In the genomic region with DNA sequence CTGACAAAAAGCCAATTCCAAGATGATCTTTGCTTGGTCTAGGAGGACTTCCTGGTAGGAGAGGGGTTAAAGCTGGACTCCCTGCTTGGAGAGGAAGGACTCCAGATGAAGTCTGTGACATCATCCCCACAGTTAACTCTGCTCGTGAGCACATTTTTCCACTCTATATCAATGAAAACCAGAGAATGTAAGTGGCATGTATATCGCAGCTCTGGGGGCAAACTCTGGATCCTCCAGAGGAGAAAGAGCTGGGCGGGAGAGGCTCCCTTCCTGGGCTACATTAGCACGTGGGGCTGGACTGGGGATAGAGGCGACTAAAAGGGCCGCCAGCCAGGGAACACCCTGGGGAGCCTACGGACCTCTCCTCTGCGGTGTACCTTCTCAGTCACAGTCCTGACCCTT, we compare ENCODE assay signal across 8 cellular contexts. TPM values are rescaled to one million over a fixed set of nuclear protein-coding genes. Genes with fewer than 3 reads are reported as not detected.
DNase-seq lines count a peak whose midpoint lies in the region; ATAC-seq and TF ChIP-seq lines count a peak whose summit lies in the region.

No MANE protein-coding gene starts in this region.

- H3K4me2 ChIP-seq in neuronal stem cell (ENCODE audit: insufficient read depth, low read length, poor library complexity, severe bottlenecking), result no peak overlapping the region

- no peak overlapping the region for H3K23ac ChIP-seq in neuronal stem cell (ENCODE audit: low read depth, low read length, poor library complexity)

- no peak overlapping the region for H2BK120ac ChIP-seq in neuronal stem cell (ENCODE audit: low read depth, low read length)

- no peaks in the 10 kb centered on the region for H3K9me3 ChIP-seq in left ventricle myocardium inferior (replicated peaks)
- no peaks in the 10 kb centered on the region for H3K9me3 ChIP-seq in ascending aorta
- no peaks in the 10 kb centered on the region for H3K9me3 ChIP-seq in neuronal stem cell (replicated peaks in 1 of 2; ENCODE audit: control insufficient read depth in 2 of 2, insufficient read depth in 1 of 2, low read depth in 1 of 2, low read length in 2 of 2)

- H3K27ac Mint-ChIP-seq in natural killer cell treated with Interleukin-12 subunit alpha and Interleukin-12 subunit beta and Interleukin-15 and Interleukin-18, amount 100 ng/mL, for 72 hours, result peak overlapping the region; percentile 80 to 85

- H3K27me3 ChIP-seq in left ventricle myocardium inferior (ENCODE audit: low read depth) (no peaks in the 10 kb centered on the region), ascending aorta (no peaks in the 10 kb centered on the region), neuronal stem cell (ENCODE audit: control insufficient read depth in 3 of 3, insufficient read depth in 3 of 3, low read depth in 1 of 3, low read length in 3 of 3) (peaks cover 0 to 2% (median 0%) of the 10 kb centered on the region in 3 experiments)

- H4K8ac ChIP-seq in neuronal stem cell (ENCODE audit: low read depth, low read length), result no peak overlapping the region

- no peak overlapping the region for H3K14ac ChIP-seq in neuronal stem cell (ENCODE audit: low read length)

- no CpG with 5 or more reads among the region's 8 CpGs for WGBS in neuronal stem cell (ENCODE audit: extremely low coverage in 2 of 2, insufficient read length in 2 of 2, insufficient replicate concordance in 1 of 2), 2 donors

- no peak overlapping the region for H3K4ac ChIP-seq in neuronal stem cell (ENCODE audit: low read length)

- H2AFZ ChIP-seq in neuronal stem cell (ENCODE audit: low read length), result no peak overlapping the region

- H3K4me1 ChIP-seq in left ventricle myocardium inferior, result peaks cover 98% of the 10 kb centered on the region
- peaks cover 0 to 49% of the 10 kb centered on the region in 2 donors for H3K4me1 ChIP-seq in ascending aorta
- H3K4me1 ChIP-seq in neuronal stem cell (ENCODE audit: control insufficient read depth in 2 of 2, insufficient read depth in 1 of 2, low read depth in 1 of 2, low read length in 2 of 2), result peaks cover 6 to 11% of the 10 kb centered on the region in 2 donors

- peak overlapping the region; percentile 90 for H3K4me3 Mint-ChIP-seq in natural killer cell treated with Interleukin-12 subunit alpha and Interleukin-12 subunit beta and Interleukin-15 and Interleukin-18, amount 100 ng/mL, for 72 hours

- peaks cover 3% of the 10 kb centered on the region for H3K79me1 ChIP-seq in neuronal stem cell (ENCODE audit: low read depth, low read length)

- no peak overlapping the region for H2BK5ac ChIP-seq in neuronal stem cell (ENCODE audit: low read length)

- no peak overlapping the region for H3K18ac ChIP-seq in neuronal stem cell (ENCODE audit: low read length)

- H3K36me3 ChIP-seq in left ventricle myocardium inferior (no peaks in the 10 kb centered on the region), ascending aorta (peaks cover 0 to 5% of the 10 kb centered on the region in 2 donors), neuronal stem cell (replicated peaks in 1 of 2; ENCODE audit: control insufficient read depth in 2 of 2, insufficient read depth in 2 of 2, low read length in 2 of 2) (peaks cover 2 to 27% of the 10 kb centered on the region in 2 donors)

- no peak overlapping the region for H2BK12ac ChIP-seq in neuronal stem cell (ENCODE audit: low read length)

- no peak overlapping the region for H3K9ac ChIP-seq in neuronal stem cell (ENCODE audit: low read depth, low read length, poor library complexity)

- TF ChIP-seq CTCF in left ventricle myocardium inferior (IDR thresholded peaks at IDR 0.05; ENCODE audit: borderline replicate concordance), result no peak
- TF ChIP-seq CTCF in ascending aorta (IDR thresholded peaks at IDR 0.05), result no peak

- H3K4me1 Mint-ChIP-seq in natural killer cell treated with Interleukin-12 subunit alpha and Interleukin-12 subunit beta and Interleukin-15 and Interleukin-18, amount 100 ng/mL, for 72 hours (ENCODE audit: low read depth in 2 of 2), result peaks cover 62 to 70% of the 10 kb centered on the region in 2 donors

- peak overlapping the region; percentile 93 for H3K27ac ChIP-seq in left ventricle myocardium inferior (replicated peaks)
- peak overlapping the region; percentile 63 to 76 for H3K27ac ChIP-seq in ascending aorta
- H3K27ac ChIP-seq in neuronal stem cell (replicated peaks; ENCODE audit: low read length), result no peak overlapping the region

- peak overlapping the region; percentile 57 for H3K4me3 ChIP-seq in left ventricle myocardium inferior
- peak overlapping the region in 1 of 2 donors; percentile 53 for H3K4me3 ChIP-seq in ascending aorta
- no peak overlapping the region for H3K4me3 ChIP-seq in neuronal stem cell (ENCODE audit: low read length in 2 of 2)

- ATAC-seq in Right ventricle myocardium inferior (no peak), HG03280 (IDR thresholded peaks at IDR 0.05; ENCODE audit: unreplicated experiment) (peak; percentile 12)
- ATAC-seq in natural killer cell treated with Interleukin-12 subunit alpha and Interleukin-12 subunit beta and Interleukin-15 and Interleukin-18, amount 100 ng/mL, for 72 hours, result peak; percentile 34 to 50

- DNase-seq in left ventricle myocardium inferior, result no peak
- no peak for DNase-seq in Right ventricle myocardium inferior (ENCODE audit: missing footprints)
- no peak for DNase-seq in ascending aorta (ENCODE audit: low spot score in 2 of 2)
- DNase-seq in natural killer cell treated with Interleukin-12 subunit alpha and Interleukin-12 subunit beta and Interleukin-15 and Interleukin-18, amount 100 ng/mL, for 72 hours (ENCODE audit: low spot score), result no peak
- no peak for DNase-seq in neuronal stem cell (ENCODE audit: low spot score)
- DNase-seq in islet precursor cell, result no peak
- no peak for DNase-seq in SW480 (ENCODE audit: low spot score)

- intact Hi-C loops in left ventricle myocardium inferior (cut with micrococcal nuclease) (no loop called here), Right ventricle myocardium inferior (cut with DNase I) (no loop called here), ascending aorta (cut with DNase I) (no loop called here)

- H3K27me3 Mint-ChIP-seq in natural killer cell treated with Interleukin-12 subunit alpha and Interleukin-12 subunit beta and Interleukin-15 and Interleukin-18, amount 100 ng/mL, for 72 hours, result no peaks in the 10 kb centered on the region

- H4K91ac ChIP-seq in neuronal stem cell (ENCODE audit: low read depth, low read length, poor library complexity), result no peak overlapping the region

- H2BK15ac ChIP-seq in neuronal stem cell (ENCODE audit: low read length), result no peak overlapping the region

- no peaks in the 10 kb centered on the region for H3K36me3 Mint-ChIP-seq in natural killer cell treated with Interleukin-12 subunit alpha and Interleukin-12 subunit beta and Interleukin-15 and Interleukin-18, amount 100 ng/mL, for 72 hours

- H2AK5ac ChIP-seq in neuronal stem cell (ENCODE audit: low read depth, low read length), result no peak overlapping the region

- H3K9me3 Mint-ChIP-seq in natural killer cell treated with Interleukin-12 subunit alpha and Interleukin-12 subunit beta and Interleukin-15 and Interleukin-18, amount 100 ng/mL, for 72 hours, result no peaks in the 10 kb centered on the region

RNA-seq across cellular contexts. Expression of gene HIC1, which starts 34.1 kb away (rescaled TPM):
- total RNA-seq in left ventricle myocardium inferior (23.5 TPM), Right ventricle myocardium inferior (22.7 TPM), ascending aorta (131 TPM)
- total RNA-seq in natural killer cell treated with Interleukin-12 subunit alpha and Interleukin-12 subunit beta and Interleukin-15 and Interleukin-18, amount 100 ng/mL, for 72 hours, result 10 to 100 TPM; 24.8 to 56.7 TPM
- 0.08 TPM for polyA plus RNA-seq in neuronal stem cell (2013, experiment 1 of 2)
- polyA plus RNA-seq in neuronal stem cell (2013, experiment 2 of 2), result 0.04 TPM

RNA-seq across cellular contexts. Expression of gene OVCA2, which starts 47.2 kb away (rescaled TPM):
- total RNA-seq in left ventricle myocardium inferior, result 16.6 TPM
- 14.3 TPM for total RNA-seq in Right ventricle myocardium inferior
- total RNA-seq in ascending aorta, result 71.3 TPM
- total RNA-seq in natural killer cell treated with Interleukin-12 subunit alpha and Interleukin-12 subunit beta and Interleukin-15 and Interleukin-18, amount 100 ng/mL, for 72 hours, result 10 to 100 TPM; 35.5 to 49.8 TPM
- 13.9 TPM for polyA plus RNA-seq in neuronal stem cell (2013, experiment 1 of 2)
- 14.2 TPM for polyA plus RNA-seq in neuronal stem cell (2013, experiment 2 of 2)

RNA-seq across cellular contexts. Expression of gene DPH1, which starts 59.1 kb away (rescaled TPM):
- 29.1 TPM for total RNA-seq in left ventricle myocardium inferior
- total RNA-seq in Right ventricle myocardium inferior, result 24.1 TPM
- total RNA-seq in ascending aorta, result 125 TPM
- total RNA-seq in natural killer cell treated with Interleukin-12 subunit alpha and Interleukin-12 subunit beta and Interleukin-15 and Interleukin-18, amount 100 ng/mL, for 72 hours, result 10 to 100 TPM; 32.5 to 34.7 TPM
- polyA plus RNA-seq in neuronal stem cell (2013, experiment 1 of 2), result 19.6 TPM
- 18.0 TPM for polyA plus RNA-seq in neuronal stem cell (2013, experiment 2 of 2)
